ENCODE assay signal across 9 cellular contexts in the genomic region with DNA sequence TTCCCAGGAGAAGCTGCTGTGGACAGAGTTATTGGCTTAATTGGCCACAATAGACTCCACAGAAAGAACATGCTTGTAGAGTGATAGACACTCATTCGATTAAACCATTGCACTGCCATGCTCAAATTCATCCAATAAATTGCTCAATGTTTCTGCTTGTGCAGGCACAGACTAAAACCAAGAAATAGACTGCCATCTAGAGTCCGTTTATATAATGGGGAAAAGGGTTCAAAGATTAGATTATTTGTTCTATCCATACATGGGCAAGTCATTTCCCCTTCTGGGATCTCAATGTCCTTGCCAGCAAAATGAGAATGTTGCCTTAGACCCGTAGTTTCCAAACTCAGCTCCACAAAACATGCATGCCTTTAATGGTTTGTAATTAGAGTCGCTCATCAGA. TPM values are rescaled to one million over a fixed set of nuclear protein-coding genes. Genes with fewer than 3 reads are reported as not detected.
DNase-seq lines count a peak whose midpoint lies in the region; ATAC-seq and TF ChIP-seq lines count a peak whose summit lies in the region.
"Had no signal": no experiment of that assay in that cellular context is flagged by ENCODE, and none has a peak within 500 bp of the region (broad histone marks: within the 10 kb centered on the region; RNA-seq: fewer than 3 reads in every experiment).

No MANE protein-coding gene starts in this region.

- H3K4me3 ChIP-seq in AG09309 (ENCODE audit: control insufficient read depth, low read depth, low read length): no peak overlapping the region
- H3K4me3 ChIP-seq in GM23338: no peak overlapping the region
- H3K4me3 ChIP-seq in endodermal cell (ENCODE audit: low read length): no peak overlapping the region
- no peak overlapping the region for H3K4me3 ChIP-seq in parathyroid adenoma (ENCODE audit: low read depth, low read length)

- peak; percentile 54 for TF ChIP-seq CTCF in AG09309 (IDR thresholded peaks at IDR 0.05; ENCODE audit: control insufficient read depth, insufficient read depth, low read depth, low read length, missing control alignments)
- peak; percentile 51 to 53 for TF ChIP-seq CTCF in GM23338 (conservative IDR thresholded peaks at IDR 0.05; ENCODE audit: low read depth in 2 of 2)
- TF ChIP-seq CTCF in endodermal cell (conservative IDR thresholded peaks at IDR 0.05): peak; percentile 67
- peak; percentile 50 for TF ChIP-seq CTCF in parathyroid adenoma (IDR thresholded peaks at IDR 0.05)

- H3K79me2 ChIP-seq in GM23338 (replicated peaks; ENCODE audit: insufficient read depth) (no peaks in the 10 kb centered on the region), parathyroid adenoma (no peaks in the 10 kb centered on the region)

- H3K9me2 ChIP-seq in GM23338 (ENCODE audit: insufficient read depth): no peaks in the 10 kb centered on the region

- ATAC-seq in GM23338: no peak; the same call in 2 of the 3 replicates

- H2AFZ ChIP-seq in GM23338 (no peak overlapping the region), parathyroid adenoma (no peak overlapping the region)

- H3K36me3 Mint-ChIP-seq in GM23338 (ENCODE audit: low read depth) (no peaks in the 10 kb centered on the region), endodermal cell (ENCODE audit: low read depth) (no peaks in the 10 kb centered on the region)
- H3K36me3 Mint-ChIP-seq: activated naive CD8-positive, alpha-beta T cell had no signal

- H3K9ac ChIP-seq in endodermal cell (ENCODE audit: extremely low read depth, low read length, poor library complexity, severe bottlenecking): no peak overlapping the region
- H3K9ac ChIP-seq in parathyroid adenoma: no peak overlapping the region

- no peak overlapping the region for H3K4me3 Mint-ChIP-seq in GM23338
- H3K4me3 Mint-ChIP-seq in endodermal cell: no peak overlapping the region
- H3K4me3 Mint-ChIP-seq: activated naive CD8-positive, alpha-beta T cell had no signal

- intact Hi-C loops in posterior cingulate gyrus (cut with DNase I): no loop called here

- DNase-seq in AG09309 (ENCODE audit: low read depth) (no peak), GM23338 (ENCODE audit: low spot score) (peak; percentile 43), NOMO-1 (lab: John Stamatoyannopoulos, UW; ENCODE audit: unreplicated experiment in 2 of 2) (peak; percentile 27 to 68), endodermal cell (no peak), posterior cingulate gyrus (no peak)
- no peak for DNase-seq in stimulated activated naive CD4-positive, alpha-beta T cell treated with Interleukin-2 at 50 U/mL for 16 hours (lab: John Stamatoyannopoulos, UW)
- no peak for DNase-seq in effector CD8-positive, alpha-beta T cell (lab: John Stamatoyannopoulos, UW)

- H3K27me3 ChIP-seq in GM23338 (ENCODE audit: insufficient read depth) (no peaks in the 10 kb centered on the region), endodermal cell (ENCODE audit: control insufficient read depth, insufficient read depth, low read length, poor library complexity, severe bottlenecking) (no peaks in the 10 kb centered on the region), parathyroid adenoma (ENCODE audit: control insufficient read depth, insufficient read depth, low read length) (no peaks in the 10 kb centered on the region)

- no peaks in the 10 kb centered on the region for H3F3A ChIP-seq in GM23338 (replicated peaks; ENCODE audit: low read depth)

- 56% methylated on average over 2 of the region's 4 CpGs; no CpG with 5 or more reads in 1 of the 2 experiments for WGBS in endodermal cell (ENCODE audit: insufficient coverage in 1 of 2, insufficient read length in 1 of 2), 2 experiments

- H3K27me3 Mint-ChIP-seq in GM23338 (ENCODE audit: insufficient read depth, low read depth, poor library complexity): peaks cover 5% of the 10 kb centered on the region
- no peaks in the 10 kb centered on the region for H3K27me3 Mint-ChIP-seq in endodermal cell (ENCODE audit: insufficient read depth)
- H3K27me3 Mint-ChIP-seq: activated naive CD8-positive, alpha-beta T cell had no signal

- H3K27ac ChIP-seq in GM23338 (ENCODE audit: low read depth): no peak overlapping the region
- no peak overlapping the region for H3K27ac ChIP-seq in endodermal cell (ENCODE audit: low read depth, low read length)
- H3K27ac ChIP-seq in parathyroid adenoma: no peak overlapping the region

- H3K9me3 ChIP-seq in endodermal cell (ENCODE audit: control insufficient read depth, low read length) (no peaks in the 10 kb centered on the region), parathyroid adenoma (ENCODE audit: control insufficient read depth, low read length) (no peaks in the 10 kb centered on the region)

- H3K36me3 ChIP-seq in GM23338 (ENCODE audit: insufficient read depth): no peaks in the 10 kb centered on the region
- H3K36me3 ChIP-seq in endodermal cell (ENCODE audit: control insufficient read depth, insufficient read depth, low read length): no peaks in the 10 kb centered on the region
- H3K36me3 ChIP-seq in parathyroid adenoma (ENCODE audit: control insufficient read depth, insufficient read depth, low read length): no peaks in the 10 kb centered on the region

- H3K9me3 Mint-ChIP-seq in GM23338: no peaks in the 10 kb centered on the region
- H3K9me3 Mint-ChIP-seq in endodermal cell: peaks cover 30% of the 10 kb centered on the region

- no peaks in the 10 kb centered on the region for H4K20me1 ChIP-seq in GM23338 (replicated peaks; ENCODE audit: insufficient read depth)

- H3K4me1 ChIP-seq in GM23338 (ENCODE audit: insufficient read depth): 0 out of 2 replicates have a peak, but pooled peaks cover 5% of the 10 kb centered on the region
- no peaks in the 10 kb centered on the region for H3K4me1 ChIP-seq in endodermal cell (ENCODE audit: control insufficient read depth, insufficient read depth, low read length)
- peaks cover 13% of the 10 kb centered on the region for H3K4me1 ChIP-seq in parathyroid adenoma

- peaks cover 9% of the 10 kb centered on the region; the same call in 2 of the 3 replicates for H3K4me1 Mint-ChIP-seq in GM23338
- no peaks in the 10 kb centered on the region for H3K4me1 Mint-ChIP-seq in endodermal cell

- H3K4me2 ChIP-seq in GM23338 (no peak overlapping the region), parathyroid adenoma (ENCODE audit: low read length) (no peak overlapping the region)

- H3K27ac Mint-ChIP-seq in GM23338: no peak overlapping the region
- H3K27ac Mint-ChIP-seq in endodermal cell: no peak overlapping the region
- H3K27ac Mint-ChIP-seq: activated naive CD8-positive, alpha-beta T cell had no signal

TF ChIP-seq in GM23338, 12 proteins besides CTCF, POLR2A, EP300 and RAD21 (continues in another document):
- no peak for TF ChIP-seq ZNF114 (CRISPR knock-in tag; IDR thresholded peaks at IDR 0.05)
- no peak for TF ChIP-seq NANOG (IDR thresholded peaks at IDR 0.05; ENCODE audit: borderline replicate concordance)
- TF ChIP-seq CREB1 (CRISPR knock-in tag; IDR thresholded peaks at IDR 0.05; ENCODE audit: low read depth): no peak
- TF ChIP-seq, protein P1, sequence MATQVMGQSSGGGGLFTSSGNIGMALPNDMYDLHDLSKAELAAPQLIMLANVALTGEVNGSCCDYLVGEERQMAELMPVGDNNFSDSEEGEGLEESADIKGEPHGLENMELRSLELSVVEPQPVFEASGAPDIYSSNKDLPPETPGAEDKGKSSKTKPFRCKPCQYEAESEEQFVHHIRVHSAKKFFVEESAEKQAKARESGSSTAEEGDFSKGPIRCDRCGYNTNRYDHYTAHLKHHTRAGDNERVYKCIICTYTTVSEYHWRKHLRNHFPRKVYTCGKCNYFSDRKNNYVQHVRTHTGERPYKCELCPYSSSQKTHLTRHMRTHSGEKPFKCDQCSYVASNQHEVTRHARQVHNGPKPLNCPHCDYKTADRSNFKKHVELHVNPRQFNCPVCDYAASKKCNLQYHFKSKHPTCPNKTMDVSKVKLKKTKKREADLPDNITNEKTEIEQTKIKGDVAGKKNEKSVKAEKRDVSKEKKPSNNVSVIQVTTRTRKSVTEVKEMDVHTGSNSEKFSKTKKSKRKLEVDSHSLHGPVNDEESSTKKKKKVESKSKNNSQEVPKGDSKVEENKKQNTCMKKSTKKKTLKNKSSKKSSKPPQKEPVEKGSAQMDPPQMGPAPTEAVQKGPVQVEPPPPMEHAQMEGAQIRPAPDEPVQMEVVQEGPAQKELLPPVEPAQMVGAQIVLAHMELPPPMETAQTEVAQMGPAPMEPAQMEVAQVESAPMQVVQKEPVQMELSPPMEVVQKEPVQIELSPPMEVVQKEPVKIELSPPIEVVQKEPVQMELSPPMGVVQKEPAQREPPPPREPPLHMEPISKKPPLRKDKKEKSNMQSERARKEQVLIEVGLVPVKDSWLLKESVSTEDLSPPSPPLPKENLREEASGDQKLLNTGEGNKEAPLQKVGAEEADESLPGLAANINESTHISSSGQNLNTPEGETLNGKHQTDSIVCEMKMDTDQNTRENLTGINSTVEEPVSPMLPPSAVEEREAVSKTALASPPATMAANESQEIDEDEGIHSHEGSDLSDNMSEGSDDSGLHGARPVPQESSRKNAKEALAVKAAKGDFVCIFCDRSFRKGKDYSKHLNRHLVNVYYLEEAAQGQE (IDR thresholded peaks at IDR 0.05; ENCODE audit: unreplicated experiment): no peak
- no peak for TF ChIP-seq EZH2 (IDR thresholded peaks at IDR 0.05; ENCODE audit: low read depth, unreplicated experiment)
- TF ChIP-seq JUNB (IDR thresholded peaks at IDR 0.05; ENCODE audit: unreplicated experiment): no peak

RNA-seq across cellular contexts. Expression of a gene that starts 8.7 kb away (rescaled TPM):
- 1.7 and 2.1 TPM in 2 replicates for total RNA-seq in GM23338 (2014; rRNA removed; shearing (Covaris generic))
- 3.9 and 4.8 TPM in 2 replicates for polyA plus RNA-seq in GM23338 (2016; fragmentation: Nextera tagmentation; extraction: Ambion mirVana)
- total RNA-seq in endodermal cell: 1 to 10 TPM; 1.2 to 2.7 TPM
- 0.46 TPM for polyA plus RNA-seq in endodermal cell (2013, experiment 1 of 2)
- 0.46 TPM for polyA plus RNA-seq in endodermal cell (2013, experiment 2 of 2)

RNA-seq across cellular contexts. Expression of a gene that starts 22.9 kb away (rescaled TPM):
- total RNA-seq in GM23338 (2014; rRNA removed; shearing (Covaris generic)): 4.4 and 4.9 TPM in 2 replicates
- polyA plus RNA-seq in GM23338 (2016; fragmentation: Nextera tagmentation; extraction: Ambion mirVana): 7.6 and 10.1 TPM in 2 replicates
- total RNA-seq in endodermal cell: 1 to 10 TPM; 8.6 to 8.8 TPM
- polyA plus RNA-seq in endodermal cell (2013, experiment 1 of 2): 16.7 TPM
- polyA plus RNA-seq in endodermal cell (2013, experiment 2 of 2): 14.4 TPM

RNA-seq across cellular contexts. Expression of a gene that starts 32.7 kb away (rescaled TPM):
- 34.4 and 37.4 TPM in 2 replicates for total RNA-seq in GM23338 (2014; rRNA removed; shearing (Covaris generic))
- 110 and 112 TPM in 2 replicates for polyA plus RNA-seq in GM23338 (2016; fragmentation: Nextera tagmentation; extraction: Ambion mirVana)
- total RNA-seq in endodermal cell: 100 to 1,000 TPM in 1 of 2 donors, 10 to 100 TPM in 1; 88.1 to 107 TPM
- polyA plus RNA-seq in endodermal cell (2013, experiment 1 of 2): 121 TPM
- polyA plus RNA-seq in endodermal cell (2013, experiment 2 of 2): 103 TPM

RNA-seq across cellular contexts. Expression of a gene that starts 52.5 kb away (rescaled TPM):
- total RNA-seq in GM23338 (2014; rRNA removed; shearing (Covaris generic)): 15.6 and 17.2 TPM in 2 replicates
- 140 and 148 TPM in 2 replicates for polyA plus RNA-seq in GM23338 (2016; fragmentation: Nextera tagmentation; extraction: Ambion mirVana)
- 10 to 100 TPM; 33.6 to 42.3 TPM for total RNA-seq in endodermal cell
- polyA plus RNA-seq in endodermal cell (2013, experiment 1 of 2): 83.7 TPM
- polyA plus RNA-seq in endodermal cell (2013, experiment 2 of 2): 80.1 TPM

Comparison
In these comparisons a context has a peak if more than half of its experiments do, and no peak if none do; other contexts are left out.
1. DNase-seq: peak in GM23338 (single experiment) and NOMO-1 (2 of 2); none in AG09309 (single experiment), endodermal cell (single experiment), stimulated activated naive CD4-positive, alpha-beta T cell treated with Interleukin-2 at 50 U/mL for 16 hours (single experiment), posterior cingulate gyrus (0 of 10) and effector CD8-positive, alpha-beta T cell (single experiment).
2. Peak in every context shown above with its lines, with median percentiles within 50 percentile points of each other: CTCF ChIP-seq.